Comparison of ENCODE assay signal across 12 cellular contexts in the genomic region with DNA sequence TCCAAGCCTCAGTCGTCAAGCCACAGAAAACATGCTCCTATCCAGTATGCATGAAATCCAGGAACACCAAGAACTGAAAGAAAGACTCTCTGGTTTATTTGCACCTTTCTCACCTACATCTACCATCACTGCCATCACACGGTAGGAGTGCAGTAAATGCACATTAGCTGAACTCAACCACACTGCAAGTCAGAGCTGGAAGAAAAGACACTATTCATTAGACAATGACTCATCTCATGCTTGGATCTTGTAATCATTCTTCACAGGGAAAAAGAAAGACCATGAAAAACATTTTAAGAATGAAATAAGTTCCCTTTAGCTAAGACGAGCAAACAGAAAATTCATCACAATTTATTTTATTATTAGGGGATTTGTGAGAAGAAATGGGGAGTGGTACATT.
DNase-seq lines count a peak whose midpoint lies in the region; ATAC-seq, FAIRE-seq and TF ChIP-seq lines count a peak whose summit lies in the region.
"Had no signal": no experiment of that assay in that cellular context is flagged by ENCODE, and none has a peak within 500 bp of the region (broad histone marks: within the 10 kb centered on the region; RNA-seq: fewer than 3 reads in every experiment).

No MANE protein-coding gene starts in this region.

- DNase-seq in AG04450 (ENCODE audit: low read depth, low spot score), result peak; percentile 8
- peak; percentile 54 for DNase-seq in M059J (ENCODE audit: low read depth)
- DNase-seq in bronchial epithelial cell (ENCODE audit: low read depth), result peak; percentile 90
- DNase-seq in kidney tubule cell (ENCODE audit: low spot score), result peak; percentile 71
- DNase-seq in amygdala (lab: John Stamatoyannopoulos, UW), result no peak
- no peak for DNase-seq in mesendoderm
- no peak for DNase-seq in activated CD4-positive, alpha-beta T cell treated with anti-CD3 and anti-CD28 coated beads, Interleukin-2, amount 10 ng/mL, durations not matched to agents 7 days and 5 days
- DNase-seq: H7, T-cell had no signal

- H3K36me3 ChIP-seq in bronchial epithelial cell (ENCODE audit: control insufficient read depth, insufficient read depth, low read length) (no peaks in the 10 kb centered on the region), mesendoderm (ENCODE audit: control insufficient read depth, insufficient read depth, low read length) (no peaks in the 10 kb centered on the region)

- no peak overlapping the region for H4K8ac ChIP-seq in mesendoderm (ENCODE audit: low read depth, low read length)

- H3K9ac ChIP-seq in mesendoderm (ENCODE audit: low read length), result no peak overlapping the region

- no peak overlapping the region for H2BK120ac ChIP-seq in mesendoderm (ENCODE audit: low read depth, low read length)

- H3K79me1 ChIP-seq in mesendoderm (ENCODE audit: low read length), result peaks cover 2% of the 10 kb centered on the region

- H3K4me1 ChIP-seq in mesendoderm (ENCODE audit: control insufficient read depth, low read depth, low read length), result peaks cover 8% of the 10 kb centered on the region

- H3K56ac ChIP-seq in mesendoderm (ENCODE audit: low read length), result no peak overlapping the region

- no peaks in the 10 kb centered on the region for H3K36me3 Mint-ChIP-seq in activated CD4-positive, alpha-beta T cell treated with anti-CD3 and anti-CD28 coated beads, Interleukin-2, amount 10 ng/mL, durations not matched to agents 7 days and 5 days (ENCODE audit: low read depth)
- H3K36me3 Mint-ChIP-seq: memory B cell, T-cell had no signal

- no CpG with 5 or more reads among the region's 3 CpGs for WGBS in mesendoderm (ENCODE audit: extremely low coverage, insufficient coverage, low lambda C conversion rate)

- TF ChIP-seq CTCF in AG04450 (IDR thresholded peaks at IDR 0.05; ENCODE audit: low read depth, low read length) (0 out of 2 replicates have a peak, but pooled peaks have one; percentile 16), bronchial epithelial cell (IDR thresholded peaks at IDR 0.05; ENCODE audit: insufficient read depth, low read length, severe bottlenecking) (peak; percentile 1)

- H3K27me3 ChIP-seq in AG04450 (ENCODE audit: control insufficient read depth, insufficient read depth, low read length) (no peaks in the 10 kb centered on the region), bronchial epithelial cell (ENCODE audit: control insufficient read depth, insufficient read depth, low read length) (no peaks in the 10 kb centered on the region), mesendoderm (ENCODE audit: insufficient read depth, low read length, poor library complexity) (no peaks in the 10 kb centered on the region)

- H3K27ac ChIP-seq in AG04450 (ENCODE audit: low read depth, low read length) (no peak overlapping the region), mesendoderm (ENCODE audit: low read depth, low read length) (no peak overlapping the region)

- H3K79me2 ChIP-seq in mesendoderm (ENCODE audit: control insufficient read depth, insufficient read depth, low read length), result no peaks in the 10 kb centered on the region

- no peak overlapping the region for H2AK5ac ChIP-seq in mesendoderm (ENCODE audit: low read length)

- CTCF ChIA-PET in AG04450 (lab: Charles Lee), result interaction anchor here (1.7 kb wide), 1 partner anchor 148 kb away, joined by 6 read pairs; no protein-coding TSS in a partner anchor
- CTCF ChIA-PET in activated CD4-positive, alpha-beta T cell treated with anti-CD3 and anti-CD28 coated beads, Interleukin-2, amount 10 ng/mL, durations not matched to agents 7 days and 5 days (lab: Charles Lee), result no interaction called here

- no peak overlapping the region for H3K4me2 ChIP-seq in mesendoderm (ENCODE audit: low read length)

- POLR2A ChIA-PET in AG04450 (lab: Yijun Ruan, JAX), result no interaction called here
- POLR2A ChIA-PET in activated CD4-positive, alpha-beta T cell treated with anti-CD3 and anti-CD28 coated beads, Interleukin-2, amount 10 ng/mL, durations not matched to agents 7 days and 5 days (lab: Charles Lee), result no interaction called here

- no peak overlapping the region for H3K4me3 Mint-ChIP-seq in activated CD4-positive, alpha-beta T cell treated with anti-CD3 and anti-CD28 coated beads, Interleukin-2, amount 10 ng/mL, durations not matched to agents 7 days and 5 days
- H3K4me3 Mint-ChIP-seq: B cell, memory B cell, T-cell had no signal

- peaks cover 2% of the 10 kb centered on the region for H3K27me3 Mint-ChIP-seq in activated CD4-positive, alpha-beta T cell treated with anti-CD3 and anti-CD28 coated beads, Interleukin-2, amount 10 ng/mL, durations not matched to agents 7 days and 5 days
- H3K27me3 Mint-ChIP-seq: B cell, memory B cell, T-cell had no signal

- no peak for FAIRE-seq in bronchial epithelial cell (lab: Jason Lieb, UNC)

- H3K9me3 Mint-ChIP-seq in activated CD4-positive, alpha-beta T cell treated with anti-CD3 and anti-CD28 coated beads, Interleukin-2, amount 10 ng/mL, durations not matched to agents 7 days and 5 days, result no peaks in the 10 kb centered on the region
- H3K9me3 Mint-ChIP-seq: memory B cell, T-cell had no signal

- no peak overlapping the region for H3K4ac ChIP-seq in mesendoderm (ENCODE audit: low read depth, low read length)

- H3K4me3 ChIP-seq in AG04450 (ENCODE audit: low read depth, low read length), result no peak overlapping the region
- no peak overlapping the region for H3K4me3 ChIP-seq in bronchial epithelial cell (ENCODE audit: low read depth, low read length)
- H3K4me3 ChIP-seq in mesendoderm (ENCODE audit: low read length), result no peak overlapping the region

- H3K23ac ChIP-seq in mesendoderm (ENCODE audit: low read length), result no peak overlapping the region

- no peak overlapping the region for H3K18ac ChIP-seq in mesendoderm (ENCODE audit: low read length)

- H3K9me3 ChIP-seq in AG04450 (ENCODE audit: control insufficient read depth, insufficient read depth, low read length), result no peaks in the 10 kb centered on the region

- no peak overlapping the region for H4K5ac ChIP-seq in mesendoderm (ENCODE audit: low read length)

- no peak overlapping the region for H2BK15ac ChIP-seq in mesendoderm (replicated peaks; ENCODE audit: low read depth)

- no peak for ATAC-seq in HG03460 (IDR thresholded peaks at IDR 0.05; ENCODE audit: unreplicated experiment)
- ATAC-seq: T-cell had no signal

- H3K27ac Mint-ChIP-seq in activated CD4-positive, alpha-beta T cell treated with anti-CD3 and anti-CD28 coated beads, Interleukin-2, amount 10 ng/mL, durations not matched to agents 7 days and 5 days, result no peak overlapping the region
- H3K27ac Mint-ChIP-seq: B cell, memory B cell, T-cell had no signal

- no peak overlapping the region for H2BK5ac ChIP-seq in mesendoderm (ENCODE audit: low read length)

- H3K4me1 Mint-ChIP-seq in activated CD4-positive, alpha-beta T cell treated with anti-CD3 and anti-CD28 coated beads, Interleukin-2, amount 10 ng/mL, durations not matched to agents 7 days and 5 days, result no peaks in the 10 kb centered on the region
- H3K4me1 Mint-ChIP-seq: B cell, memory B cell, T-cell had no signal

Comparison
In these comparisons a context has a peak if more than half of its experiments do, and no peak if none do; other contexts are left out.
1. DNase-seq: peak in AG04450 (single experiment), M059J (single experiment), bronchial epithelial cell (single experiment) and kidney tubule cell (single experiment); none in amygdala (0 of 56), mesendoderm (single experiment) and activated CD4-positive, alpha-beta T cell treated with anti-CD3 and anti-CD28 coated beads, Interleukin-2, amount 10 ng/mL, durations not matched to agents 7 days and 5 days (single experiment).